In the genomic region with DNA sequence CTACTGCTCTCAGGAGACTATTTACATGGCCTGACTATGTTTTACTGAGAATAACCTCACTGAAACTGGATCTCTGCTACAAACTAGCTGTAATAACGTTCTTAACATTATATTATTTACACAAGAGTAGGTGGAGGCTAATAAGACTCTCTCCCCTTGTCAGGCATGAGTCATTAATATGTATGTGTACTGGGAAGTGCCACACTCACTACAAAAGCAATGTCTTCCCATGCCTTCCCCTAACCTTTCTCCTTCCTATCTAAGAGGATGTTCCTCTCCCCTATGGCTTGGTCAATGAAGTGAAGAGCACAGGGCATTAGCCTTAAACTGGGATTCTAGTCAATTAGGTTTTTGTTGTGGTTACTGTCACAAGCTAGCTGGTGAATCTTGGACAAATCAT, we compare ENCODE assay signal across 1 cellular context.
TF ChIP-seq lines count a peak whose summit lies in the region.

No MANE protein-coding gene starts in this region.

TF ChIP-seq in IMR-90, 13 proteins besides CTCF, POLR2A, EP300 and RAD21 (continued from another document):
- no peak for TF ChIP-seq CHD1 (IDR thresholded peaks at IDR 0.05; ENCODE audit: low read depth, low read length)
- no peak for TF ChIP-seq NFE2L2 (IDR thresholded peaks at IDR 0.05; ENCODE audit: low read depth, low read length)
- TF ChIP-seq MAFK (IDR thresholded peaks at IDR 0.05; ENCODE audit: low read depth, low read length), result no peak
- TF ChIP-seq MAZ (IDR thresholded peaks at IDR 0.05; ENCODE audit: borderline replicate concordance, low read depth, low read length), result no peak
- TF ChIP-seq RCOR1 (IDR thresholded peaks at IDR 0.05; ENCODE audit: insufficient replicate concordance, low read length), result no peak
- TF ChIP-seq MXI1 (IDR thresholded peaks at IDR 0.05; ENCODE audit: borderline replicate concordance, low read depth, low read length), result no peak
- TF ChIP-seq, protein P1, sequence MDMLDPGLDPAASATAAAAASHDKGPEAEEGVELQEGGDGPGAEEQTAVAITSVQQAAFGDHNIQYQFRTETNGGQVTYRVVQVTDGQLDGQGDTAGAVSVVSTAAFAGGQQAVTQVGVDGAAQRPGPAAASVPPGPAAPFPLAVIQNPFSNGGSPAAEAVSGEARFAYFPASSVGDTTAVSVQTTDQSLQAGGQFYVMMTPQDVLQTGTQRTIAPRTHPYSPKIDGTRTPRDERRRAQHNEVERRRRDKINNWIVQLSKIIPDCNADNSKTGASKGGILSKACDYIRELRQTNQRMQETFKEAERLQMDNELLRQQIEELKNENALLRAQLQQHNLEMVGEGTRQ (IDR thresholded peaks at IDR 0.05; ENCODE audit: low read depth, low read length), result no peak
- TF ChIP-seq, protein P2, sequence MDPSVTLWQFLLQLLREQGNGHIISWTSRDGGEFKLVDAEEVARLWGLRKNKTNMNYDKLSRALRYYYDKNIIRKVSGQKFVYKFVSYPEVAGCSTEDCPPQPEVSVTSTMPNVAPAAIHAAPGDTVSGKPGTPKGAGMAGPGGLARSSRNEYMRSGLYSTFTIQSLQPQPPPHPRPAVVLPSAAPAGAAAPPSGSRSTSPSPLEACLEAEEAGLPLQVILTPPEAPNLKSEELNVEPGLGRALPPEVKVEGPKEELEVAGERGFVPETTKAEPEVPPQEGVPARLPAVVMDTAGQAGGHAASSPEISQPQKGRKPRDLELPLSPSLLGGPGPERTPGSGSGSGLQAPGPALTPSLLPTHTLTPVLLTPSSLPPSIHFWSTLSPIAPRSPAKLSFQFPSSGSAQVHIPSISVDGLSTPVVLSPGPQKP (IDR thresholded peaks at IDR 0.05; ENCODE audit: borderline replicate concordance, low read depth, low read length), result no peak
- no peak for TF ChIP-seq FOS (IDR thresholded peaks at IDR 0.05; ENCODE audit: low read depth, low read length)
- no peak for TF ChIP-seq RFX5 (IDR thresholded peaks at IDR 0.05; ENCODE audit: low read depth, low read length)
- TF ChIP-seq SMC3 (IDR thresholded peaks at IDR 0.05; ENCODE audit: low read depth, low read length), result no peak
- no peak for TF ChIP-seq BHLHE40 (IDR thresholded peaks at IDR 0.05; ENCODE audit: low read depth, low read length)
